ENCODE assay signal across 8 cellular contexts in genomic region chr11:117231637-117232021, GRCh38. TPM values are rescaled to one million over a fixed set of nuclear protein-coding genes. Genes with fewer than 3 reads are reported as not detected.
DNase-seq lines count a peak whose midpoint lies in the region; ATAC-seq and TF ChIP-seq lines count a peak whose summit lies in the region.

No MANE protein-coding gene starts in this region.

- peak overlapping the region; percentile 97 for H3K27ac Mint-ChIP-seq in T-helper 17 cell

- no peaks in the 10 kb centered on the region for H3F3A ChIP-seq in GM23248 (ENCODE audit: insufficient read depth)

- no peaks in the 10 kb centered on the region for H3K27me3 Mint-ChIP-seq in T-helper 17 cell

- H4K20me1 ChIP-seq in GM23248 (ENCODE audit: insufficient read depth): no peaks in the 10 kb centered on the region

- H3K4me2 ChIP-seq in GM23248 (ENCODE audit: unreplicated experiment): peak overlapping the region; percentile 100

- H3K27me3 ChIP-seq in GM23248 (replicated peaks; ENCODE audit: insufficient read depth): no peaks in the 10 kb centered on the region
- H3K27me3 ChIP-seq in skeletal muscle tissue (ENCODE audit: control insufficient read depth in 3 of 3, insufficient read depth in 3 of 3, low read length in 3 of 3): no peaks in the 10 kb centered on the region

- 0 to 1% methylated on average over 13 of the region's 13 CpGs for WGBS in GM23248 (ENCODE audit: low coverage in 1 of 2, low lambda C conversion rate in 2 of 2, missing lambda C conversion rate in 2 of 2), 2 experiments

- peak overlapping the region; percentile 99 for H2AFZ ChIP-seq in GM23248

- in situ Hi-C loops in GM23248 (cut with MboI): no loop called here

- H3K36me3 ChIP-seq in GM23248 (ENCODE audit: low read depth) (no peaks in the 10 kb centered on the region), skeletal muscle tissue (ENCODE audit: control insufficient read depth in 3 of 3, insufficient read depth in 3 of 3, low read length in 3 of 3) (peaks cover 31 to 37% (median 35%) of the 10 kb centered on the region in 3 donors)

- H3K9me3 ChIP-seq in GM23248 (ENCODE audit: low read depth) (no peaks in the 10 kb centered on the region), T-helper 17 cell (ENCODE audit: control insufficient read depth, low read length, poor library complexity, severe bottlenecking) (no peaks in the 10 kb centered on the region), skeletal muscle tissue (ENCODE audit: control insufficient read depth in 3 of 3, low read length in 3 of 3) (no peaks in the 10 kb centered on the region)

- no peaks in the 10 kb centered on the region for H3K9me2 ChIP-seq in GM23248 (ENCODE audit: insufficient read depth)

- peaks cover 21% of the 10 kb centered on the region for H3K4me1 ChIP-seq in GM23248 (ENCODE audit: insufficient read depth)
- peaks cover 28 to 35% (median 28%) of the 10 kb centered on the region in 3 donors for H3K4me1 ChIP-seq in skeletal muscle tissue (ENCODE audit: control insufficient read depth in 3 of 3, insufficient read depth in 3 of 3, low read length in 3 of 3)

- ATAC-seq in T-helper 17 cell: no peak
- no peak for ATAC-seq in HG03520 (IDR thresholded peaks at IDR 0.05; ENCODE audit: unreplicated experiment)

- H3K9ac ChIP-seq in GM23248 (peak overlapping the region; percentile 88), skeletal muscle tissue (ENCODE audit: low read depth in 1 of 3, low read length in 3 of 3) (peak overlapping the region; percentile 96 to 98 (median 98))

- TF ChIP-seq CTCF in foreskin fibroblast (IDR thresholded peaks at IDR 0.05; ENCODE audit: low read depth, low read length): no peak

- DNase-seq in GM23248: no peak
- DNase-seq in T-helper 17 cell: no peak
- no peak for DNase-seq in foreskin fibroblast
- no peak for DNase-seq in NCI-H1092 treated with DMSO at 0.1 percent for 48 hours (lab: John Stamatoyannopoulos, UW)
- no peak for DNase-seq in SHP77 (lab: John Stamatoyannopoulos, UW)
- no peak for DNase-seq in NCI-H146 treated with DMSO at 0.1 percent for 48 hours (lab: John Stamatoyannopoulos, UW; ENCODE audit: unreplicated experiment)

- H3K4me3 Mint-ChIP-seq in T-helper 17 cell: peak overlapping the region; percentile 98

- peaks cover 48% of the 10 kb centered on the region for H3K4me1 Mint-ChIP-seq in T-helper 17 cell

- H3K4me3 ChIP-seq in GM23248: peak overlapping the region; percentile 97
- H3K4me3 ChIP-seq in foreskin fibroblast (ENCODE audit: low read depth in 1 of 2, low read length in 2 of 2): peak overlapping the region; percentile 97 to 99
- H3K4me3 ChIP-seq in skeletal muscle tissue (ENCODE audit: low read length in 3 of 3): peak overlapping the region; percentile 89 to 98 (median 97)

- H3K79me2 ChIP-seq in GM23248 (ENCODE audit: insufficient read depth): peaks cover 64% of the 10 kb centered on the region

- H3K36me3 Mint-ChIP-seq in T-helper 17 cell (ENCODE audit: low read depth): peaks cover 8% of the 10 kb centered on the region

- H3K27ac ChIP-seq in GM23248 (peak overlapping the region; percentile 77), skeletal muscle tissue (ENCODE audit: low read depth, low read length) (peak overlapping the region; percentile 96)

RNA-seq across cellular contexts. Expression of gene PCSK7, which starts 0.2 kb away (rescaled TPM):
- 58.8 and 68.7 TPM in 2 replicates for total RNA-seq in GM23248 (2014; rRNA removed; shearing (Covaris generic))
- polyA plus RNA-seq in GM23248 (2016; fragmentation: Nextera tagmentation; extraction: Ambion mirVana): 29.7 and 31.6 TPM in 2 replicates
- 100 to 1,000 TPM; 312 to 355 TPM for total RNA-seq in T-helper 17 cell
- total RNA-seq in skeletal muscle tissue: 16.2 TPM

RNA-seq across cellular contexts. Expression of gene RNF214, which starts 0.8 kb away (rescaled TPM):
- total RNA-seq in GM23248 (2014; rRNA removed; shearing (Covaris generic)): 5.8 and 13.9 TPM in 2 replicates
- polyA plus RNA-seq in GM23248 (2016; fragmentation: Nextera tagmentation; extraction: Ambion mirVana): 11.3 and 12.6 TPM in 2 replicates
- total RNA-seq in T-helper 17 cell (10 to 100 TPM; 20.1 to 24.4 TPM), skeletal muscle tissue (8.9 TPM)

RNA-seq across cellular contexts. Expression of gene TAGLN, which starts 32.5 kb away (rescaled TPM):
- total RNA-seq in GM23248 (2014; rRNA removed; shearing (Covaris generic)): 2,401 and 2,613 TPM in 2 replicates
- 1,454 and 1,484 TPM in 2 replicates for polyA plus RNA-seq in GM23248 (2016; fragmentation: Nextera tagmentation; extraction: Ambion mirVana)
- total RNA-seq in T-helper 17 cell: 1 to 10 TPM; 8.7 to 9.6 TPM
- 103 TPM for total RNA-seq in skeletal muscle tissue

RNA-seq across cellular contexts. Expression of gene SIDT2, which starts 53.1 kb away (rescaled TPM):
- total RNA-seq in GM23248 (2014; rRNA removed; shearing (Covaris generic)): 15.7 TPM in 2 replicates
- polyA plus RNA-seq in GM23248 (2016; fragmentation: Nextera tagmentation; extraction: Ambion mirVana): 11.6 and 13.1 TPM in 2 replicates
- 100 to 1,000 TPM; 106 to 118 TPM for total RNA-seq in T-helper 17 cell
- total RNA-seq in skeletal muscle tissue: 16.2 TPM

RNA-seq across cellular contexts. Expression of gene BACE1-AS, which starts 59.5 kb away (rescaled TPM):
- 1.5 and 3.2 TPM in 2 replicates for total RNA-seq in GM23248 (2014; rRNA removed; shearing (Covaris generic))
- polyA plus RNA-seq in GM23248 (2016; fragmentation: Nextera tagmentation; extraction: Ambion mirVana): 6.6 and 7.0 TPM in 2 replicates
- total RNA-seq in T-helper 17 cell (1 to 10 TPM; 4.3 to 4.5 TPM), skeletal muscle tissue (3.7 TPM)

Comparison
In these comparisons a context has a peak if more than half of its experiments do, and no peak if none do; other contexts are left out.
1. RNA of gene TAGLN, which starts 32.5 kb away (total RNA-seq): 2,401 to 2,613 TPM in GM23248; 103 TPM in skeletal muscle tissue (single experiment) and 8.7 to 9.6 TPM in T-helper 17 cell; every median in the first group is over 10 times any median in the second.
2. Peak in every context shown above with its lines, with median percentiles within 50 percentile points of each other: H3K4me3 ChIP-seq.